12 cellular contexts compared by ENCODE assay signal in the genomic region with DNA sequence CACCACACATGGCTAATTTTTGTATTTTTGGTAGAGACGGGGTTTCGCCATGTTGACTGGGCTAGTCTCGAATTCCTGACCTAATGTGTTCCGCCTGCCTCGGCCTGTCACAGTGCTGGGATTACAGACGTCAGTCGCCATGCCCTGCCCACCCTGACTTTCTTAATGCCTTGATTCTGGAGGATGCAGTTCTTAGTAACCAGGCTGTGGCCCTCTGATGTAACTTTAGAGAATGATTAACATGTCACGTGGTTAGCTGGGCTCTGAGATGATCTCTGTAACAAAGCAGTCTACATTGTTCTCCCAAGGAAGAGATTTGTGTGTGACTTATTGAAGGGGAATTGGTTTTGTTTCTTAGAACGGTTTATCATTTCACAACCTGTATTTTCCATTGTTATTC. TPM values are rescaled to one million over a fixed set of nuclear protein-coding genes. Genes with fewer than 3 reads are reported as not detected.
A peak's percentile ranks its signal among the peaks of the same experiment; 100 is the strongest.
DNase-seq lines count a peak whose midpoint lies in the region; ATAC-seq lines count a peak whose summit lies in the region.
"Had no signal": no experiment of that assay in that cellular context is flagged by ENCODE, and none has a peak within 500 bp of the region (broad histone marks: within the 10 kb centered on the region; RNA-seq: fewer than 3 reads in every experiment).

No MANE protein-coding gene starts in this region.

- DNase-seq in astrocyte of the hippocampus (ENCODE audit: low read depth, low spot score) (peak; percentile 15), left lobe of liver (ENCODE audit: low spot score) (peak; percentile 47), cerebellum (ENCODE audit: low spot score) (no peak)
- DNase-seq in stimulated activated CD4-positive, alpha-beta T cell treated with anti-CD3 and anti-CD28 coated beads, Interleukin-12 subunit alpha, Interleukin-12 subunit beta, amount 100 ng/mL, for 4 hours = no peak
- DNase-seq: activated gamma-delta T cell; effector CD8-positive, alpha-beta T cell; left cardiac atrium; MV-4-11 had no signal

- H3K36me3 Mint-ChIP-seq in stimulated activated memory B cell treated with anti-CD40 and anti-IgM and Interleukin-4, amounts not matched to agents 10 μg/mL and 1 μg/mL and 100 μg/mL, for 72 hours = no peaks in the 10 kb centered on the region

- H3K4me3 Mint-ChIP-seq in stimulated activated memory B cell treated with anti-CD40 and anti-IgM and Interleukin-4, amounts not matched to agents 10 μg/mL and 1 μg/mL and 100 μg/mL, for 72 hours = no peak overlapping the region

- peak; percentile 44 for ATAC-seq in GM18498 (IDR thresholded peaks at IDR 0.05; ENCODE audit: unreplicated experiment)
- ATAC-seq in HG02973 (IDR thresholded peaks at IDR 0.05; ENCODE audit: unreplicated experiment) = peak; percentile 79
- peak; percentile 86 for ATAC-seq in left lobe of liver
- ATAC-seq in stimulated activated memory B cell treated with anti-CD40 and anti-IgM and Interleukin-4, amounts not matched to agents 10 μg/mL and 1 μg/mL and 100 μg/mL, for 72 hours = no peak
- no peak for ATAC-seq in GM19324 (IDR thresholded peaks at IDR 0.05; ENCODE audit: low FRiP score, unreplicated experiment)
- ATAC-seq: left cardiac atrium had no signal

- no peak overlapping the region for H3K27ac Mint-ChIP-seq in stimulated activated memory B cell treated with anti-CD40 and anti-IgM and Interleukin-4, amounts not matched to agents 10 μg/mL and 1 μg/mL and 100 μg/mL, for 72 hours

- no peaks in the 10 kb centered on the region for H3K9me3 Mint-ChIP-seq in stimulated activated memory B cell treated with anti-CD40 and anti-IgM and Interleukin-4, amounts not matched to agents 10 μg/mL and 1 μg/mL and 100 μg/mL, for 72 hours

- no peaks in the 10 kb centered on the region for H3K4me1 Mint-ChIP-seq in stimulated activated memory B cell treated with anti-CD40 and anti-IgM and Interleukin-4, amounts not matched to agents 10 μg/mL and 1 μg/mL and 100 μg/mL, for 72 hours

- H3K27me3 Mint-ChIP-seq in stimulated activated memory B cell treated with anti-CD40 and anti-IgM and Interleukin-4, amounts not matched to agents 10 μg/mL and 1 μg/mL and 100 μg/mL, for 72 hours = no peaks in the 10 kb centered on the region

RNA-seq across cellular contexts. Expression of gene ANK2, which starts 30.6 kb away (rescaled TPM):
- 0.68 TPM for total RNA-seq in left lobe of liver
- total RNA-seq in cerebellum = 333 TPM

Comparison
In these comparisons a context has a peak if more than half of its experiments do, and no peak if none do; other contexts are left out.
1. ATAC-seq: peak in GM18498 (single experiment), HG02973 (single experiment) and left lobe of liver (single experiment); none in stimulated activated memory B cell treated with anti-CD40 and anti-IgM and Interleukin-4, amounts not matched to agents 10 μg/mL and 1 μg/mL and 100 μg/mL, for 72 hours (single experiment) and GM19324 (single experiment).
2. DNase-seq: peak in astrocyte of the hippocampus (single experiment) and left lobe of liver (single experiment); none in stimulated activated CD4-positive, alpha-beta T cell treated with anti-CD3 and anti-CD28 coated beads, Interleukin-12 subunit alpha, Interleukin-12 subunit beta, amount 100 ng/mL, for 4 hours (single experiment) and cerebellum (single experiment).
3. RNA of gene ANK2, which starts 30.6 kb away (total RNA-seq): 333 TPM in cerebellum (single experiment); 0.68 TPM in left lobe of liver (single experiment); every median in the first group is over 100 times any median in the second.